In genomic region chr2:216996279-216996845, GRCh38 we compare ENCODE assay signal across 25 cellular contexts.
"Had no signal": no experiment of that assay in that cellular context is flagged by ENCODE, and none has a peak within 500 bp of the region (broad histone marks: within the 10 kb centered on the region; RNA-seq: fewer than 3 reads in every experiment).

No MANE protein-coding gene starts in this region.

- H3K9me3 Mint-ChIP-seq: effector memory CD8-positive, alpha-beta T cell; neural progenitor cell; stimulated activated naive CD8-positive, alpha-beta T cell treated with anti-CD3 and anti-CD28 coated beads, Interleukin-15, amount 100 ng/mL, for 72 hours had no signal

- DNase-seq: cortex of kidney; effector memory CD8-positive, alpha-beta T cell; erythroblast; esophagus squamous epithelium; mucosa of descending colon; naive thymus-derived CD4-positive, alpha-beta T cell; stimulated activated CD4-positive, alpha-beta T cell treated with anti-CD3 and anti-CD28 coated beads, Interleukin-12 subunit alpha, Interleukin-12 subunit beta, amount 100 ng/mL, for 4 hours; stimulated activated CD4-positive, alpha-beta T cell treated with anti-CD3 and anti-CD28 coated beads, Interleukin-1b, Interleukin-23, amount 100 ng/mL, for 48 hours; stimulated activated CD4-positive, alpha-beta T cell treated with anti-CD3 and anti-CD28 coated beads, Interleukin-4, amount 100 ng/mL, for 1 hour; stimulated activated CD8-positive, alpha-beta memory T cell treated with anti-CD3 and anti-CD28 coated beads, Interleukin-4, amount 100 ng/mL, for 48 hours; stimulated activated naive CD4-positive, alpha-beta T cell; stimulated activated naive CD8-positive, alpha-beta T cell treated with anti-CD3 and anti-CD28 coated beads, Interleukin-15, amount 100 ng/mL, for 72 hours; thyroid gland; trophoblast cell had no signal

- H3K9me3 ChIP-seq: esophagus squamous epithelium, mucosa of descending colon, prostate gland, right atrium auricular region, thyroid gland, vagina had no signal

- H3K4me1 ChIP-seq: prostate gland, thyroid gland had no signal

- H3K4me1 Mint-ChIP-seq: memory B cell; naive thymus-derived CD4-positive, alpha-beta T cell; stimulated activated naive CD8-positive, alpha-beta T cell treated with anti-CD3 and anti-CD28 coated beads, Interleukin-15, amount 100 ng/mL, for 72 hours had no signal

- ATAC-seq: effector memory CD8-positive, alpha-beta T cell; left lobe of liver; mucosa of descending colon; naive thymus-derived CD4-positive, alpha-beta T cell; sciatic nerve; stimulated activated naive CD8-positive, alpha-beta T cell treated with anti-CD3 and anti-CD28 coated beads, Interleukin-15, amount 100 ng/mL, for 72 hours had no signal

- H3K9ac ChIP-seq: neural progenitor cell had no signal

- H3K4me3 ChIP-seq: esophagus squamous epithelium, lung, mucosa of descending colon, neural progenitor cell, prostate gland, right atrium auricular region, smooth muscle cell, thyroid gland, vagina had no signal

- H3K36me3 Mint-ChIP-seq: memory B cell; mesothelial cell of epicardium; naive thymus-derived CD4-positive, alpha-beta T cell; neural progenitor cell had no signal

- H3K36me3 ChIP-seq: esophagus squamous epithelium, neural progenitor cell, prostate gland, right atrium auricular region, thyroid gland, vagina had no signal

- H3K27me3 ChIP-seq: esophagus squamous epithelium, neural progenitor cell, right atrium auricular region, thyroid gland, vagina had no signal

- H3K27ac ChIP-seq: esophagus squamous epithelium, neural progenitor cell, prostate gland, right atrium auricular region, thyroid gland, vagina had no signal

- H3K27ac Mint-ChIP-seq: effector memory CD8-positive, alpha-beta T cell; memory B cell; mesothelial cell of epicardium; naive thymus-derived CD4-positive, alpha-beta T cell; neural progenitor cell had no signal

- H3K4me3 Mint-ChIP-seq: effector memory CD8-positive, alpha-beta T cell; memory B cell; mesothelial cell of epicardium; naive thymus-derived CD4-positive, alpha-beta T cell; nephron; neural progenitor cell; stimulated activated naive CD8-positive, alpha-beta T cell treated with anti-CD3 and anti-CD28 coated beads, Interleukin-15, amount 100 ng/mL, for 72 hours had no signal

- H2AFZ ChIP-seq: neural progenitor cell had no signal

- H3K4me2 ChIP-seq: neural progenitor cell, smooth muscle cell had no signal
